8 cellular contexts compared by ENCODE assay signal in genomic region chr19:15195381-15195964, GRCh38. TPM values are rescaled to one million over a fixed set of nuclear protein-coding genes. Genes with fewer than 3 reads are reported as not detected.
DNase-seq lines count a peak whose midpoint lies in the region; ATAC-seq and TF ChIP-seq lines count a peak whose summit lies in the region.

No MANE protein-coding gene starts in this region.

- H3K4me1 ChIP-seq in HEK293 (ENCODE audit: control insufficient read depth, insufficient read depth, low read length) (no peaks in the 10 kb centered on the region), sigmoid colon (peaks cover 0 to 28% (median 20%) of the 10 kb centered on the region in 4 donors)
- peaks cover 10% of the 10 kb centered on the region for H3K4me1 ChIP-seq in effector memory CD4-positive, alpha-beta T cell (ENCODE audit: control insufficient read depth, insufficient read depth, low read length, poor library complexity, severe bottlenecking)

- no peaks in the 10 kb centered on the region for H3K9me3 ChIP-seq in HEK293 (ENCODE audit: control insufficient read depth, insufficient read depth, low read depth, low read length)
- H3K9me3 ChIP-seq in sigmoid colon, result no peaks in the 10 kb centered on the region
- H3K9me3 ChIP-seq in effector memory CD4-positive, alpha-beta T cell (ENCODE audit: control insufficient read depth, low read length), result no peaks in the 10 kb centered on the region

- 1% methylated on average over 61 of the region's 61 CpGs for WGBS in sigmoid colon, 2 donors

- H3K27ac ChIP-seq in HEK293 (ENCODE audit: extremely low read depth, low read depth, low read length) (no peak overlapping the region; the same call in 1 of the 2 replicates), VCaP (peak overlapping the region; percentile 93), sigmoid colon (peak overlapping the region in 3 of 4 donors; percentile 7 to 49 (median 28))
- H3K27ac ChIP-seq in effector memory CD4-positive, alpha-beta T cell (ENCODE audit: insufficient read depth, low read length, poor library complexity, severe bottlenecking), result no peak overlapping the region

- DNase-seq in AG09319 (ENCODE audit: extremely low read depth, low read depth) (no peak), left cardiac atrium (peak; percentile 69), sigmoid colon (no peak)
- DNase-seq in effector memory CD4-positive, alpha-beta T cell, result no peak

- CTCF ChIA-PET in HEK293 (lab: Yijun Ruan, JAX), result interaction anchor here (0.5 to 2.1 kb wide), 8 partner anchors 11 to 360 kb away, joined by 3 to 7 read pairs (median 3); partner anchors contain the start of genes OR7A5 and OR7C1

- peak; percentile 65 to 69 for ATAC-seq in left cardiac atrium
- ATAC-seq in HG03045 (IDR thresholded peaks at IDR 0.05; ENCODE audit: unreplicated experiment), result no peak
- no peak for ATAC-seq in GM21447 (IDR thresholded peaks at IDR 0.05; ENCODE audit: unreplicated experiment)

- POLR2A ChIA-PET in HEK293 (lab: Yijun Ruan, JAX), result interaction anchor here (0.6 to 1.1 kb wide), 7 partner anchors 24 to 642 kb away, joined by 3 to 6 read pairs (median 3); partner anchors contain the start of gene AKAP8L

- TF ChIP-seq CTCF in AG09319 (IDR thresholded peaks at IDR 0.05; ENCODE audit: low read depth, low read length) (peak; percentile 8), HEK293 (tag by site-specific recombination; IDR thresholded peaks at IDR 0.05) (no peak), VCaP (conservative IDR thresholded peaks at IDR 0.05) (peak; percentile 52), sigmoid colon (IDR thresholded peaks at IDR 0.05) (no peak)

- peaks cover 0 to 52% of the 10 kb centered on the region in 2 experiments; a peak in 2 of 3 replicates for H3K36me3 ChIP-seq in HEK293 (ENCODE audit: control insufficient read depth in 2 of 2, insufficient read depth in 1 of 2, low read length in 2 of 2)
- H3K36me3 ChIP-seq in sigmoid colon, result no peaks in the 10 kb centered on the region
- no peaks in the 10 kb centered on the region for H3K36me3 ChIP-seq in effector memory CD4-positive, alpha-beta T cell (ENCODE audit: control insufficient read depth, insufficient read depth, low read length)

- TF ChIP-seq EP300 in sigmoid colon (IDR thresholded peaks at IDR 0.05), result no peak

- H3K27me3 ChIP-seq in sigmoid colon, result peaks cover 31 to 81% (median 51%) of the 10 kb centered on the region in 3 donors
- H3K27me3 ChIP-seq in effector memory CD4-positive, alpha-beta T cell (replicated peaks; ENCODE audit: control insufficient read depth, insufficient read depth, low read length, poor library complexity, severe bottlenecking), result peaks cover 34% of the 10 kb centered on the region

- TF ChIP-seq POLR2A in sigmoid colon (IDR thresholded peaks at IDR 0.05), result no peak

- intact Hi-C loops in left cardiac atrium (cut with DNase I) (no loop called here), sigmoid colon (cut with DNase I) (no loop called here)

- H3K4me3 ChIP-seq in HEK293 (ENCODE audit: low read depth, low read length), result peak overlapping the region; percentile 39
- peak overlapping the region in 3 of 4 donors; percentile 25 to 47 (median 43) for H3K4me3 ChIP-seq in sigmoid colon
- no peak overlapping the region for H3K4me3 ChIP-seq in effector memory CD4-positive, alpha-beta T cell (ENCODE audit: insufficient read depth, low read depth, low read length, poor library complexity, severe bottlenecking)

TF ChIP-seq in HEK293, 187 proteins besides CTCF, POLR2A, EP300 and RAD21:
- peak; percentile 90 for TF ChIP-seq ZNF398 (tag by site-specific recombination; IDR thresholded peaks at IDR 0.05)
- TF ChIP-seq ZFHX2 (tag by site-specific recombination; conservative IDR thresholded peaks at IDR 0.05), result no peak; the same call in 1 of the 2 replicates
- TF ChIP-seq ZNF639 (tag by site-specific recombination; IDR thresholded peaks at IDR 0.05), result no peak
- peak; percentile 55 for TF ChIP-seq ZBTB26 (tag by site-specific recombination; optimal IDR thresholded peaks at IDR 0.05)
- TF ChIP-seq ZNF776 (tag by site-specific recombination; IDR thresholded peaks at IDR 0.05; ENCODE audit: borderline replicate concordance), result no peak
- TF ChIP-seq ZBTB44 (tag by site-specific recombination; IDR thresholded peaks at IDR 0.05), result 0 out of 2 replicates have a peak, but pooled peaks have one; percentile 16
- TF ChIP-seq ZNF692 (tag by site-specific recombination; IDR thresholded peaks at IDR 0.05), result 0 out of 2 replicates have a peak, but pooled peaks have one; percentile 21

RNA-seq across cellular contexts. Expression of gene NOTCH3, which starts 5.3 kb away (rescaled TPM):
- 10 to 100 TPM; 34.4 to 35.4 TPM for total RNA-seq in left cardiac atrium
- total RNA-seq in sigmoid colon, result 10 to 100 TPM in 1 of 4 donors, 1 to 10 TPM in 3; 2.8 to 15.0 (median 5.1) TPM
- polyA plus RNA-seq in sigmoid colon, result 1 to 10 TPM in 1 of 3 donors, under 1 TPM in 2; under 0.01 to 9.1 (median 0.46) TPM

RNA-seq across cellular contexts. Expression of gene EPHX3, which starts 36.8 kb away (rescaled TPM):
- under 1 TPM in 1 of 2 donors, not detected in 1; 0.21 TPM for total RNA-seq in left cardiac atrium
- total RNA-seq in sigmoid colon, result not detected
- under 1 TPM in 2 of 3 donors, not detected in 1; 0.46 to 0.73 TPM for polyA plus RNA-seq in sigmoid colon

Comparison
In these comparisons a context has a peak if more than half of its experiments do, and no peak if none do; other contexts are left out.
1. CTCF ChIP-seq: peak in AG09319 (single experiment) and VCaP (single experiment); none in HEK293 (single experiment) and sigmoid colon (0 of 4).
2. H3K27ac ChIP-seq: peak in VCaP (single experiment) and sigmoid colon (3 of 4); none in HEK293 (single experiment) and effector memory CD4-positive, alpha-beta T cell (single experiment).
3. ATAC-seq: peak in left cardiac atrium (2 of 2); none in HG03045 (single experiment) and GM21447 (single experiment).